In the genomic region with DNA sequence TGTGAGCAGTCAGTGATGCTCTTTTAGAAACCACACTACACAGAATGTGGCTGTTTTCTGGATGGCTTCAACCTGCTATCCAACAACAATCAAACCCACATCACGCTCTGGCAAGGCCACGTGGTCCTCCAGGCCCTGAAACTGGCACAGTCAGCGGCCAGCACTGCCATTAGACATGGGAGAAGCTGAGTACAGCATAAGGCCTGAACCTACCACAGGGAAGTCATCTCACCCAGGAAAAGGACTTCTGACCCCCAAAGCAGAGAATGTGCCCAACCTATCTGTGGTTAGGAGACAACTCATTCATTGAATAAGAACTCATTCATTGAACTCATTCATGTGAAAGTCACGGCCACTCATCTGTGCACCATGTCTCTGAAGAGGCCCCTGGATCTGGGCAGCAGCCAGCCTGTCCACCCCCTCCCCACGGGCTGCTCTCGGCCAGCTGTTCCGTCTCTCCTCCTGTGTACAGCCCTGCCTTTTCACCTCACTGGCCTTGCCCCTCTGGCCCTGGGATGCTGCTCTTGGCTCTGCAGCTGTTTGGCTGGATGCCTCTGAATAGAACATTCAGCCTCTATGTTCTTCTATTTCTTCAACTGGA, we compare ENCODE assay signal across 11 cellular contexts. TPM values are rescaled to one million over a fixed set of nuclear protein-coding genes. Genes with fewer than 3 reads are reported as not detected.
DNase-seq lines count a peak whose midpoint lies in the region; ATAC-seq and TF ChIP-seq lines count a peak whose summit lies in the region.
"Had no signal": no experiment of that assay in that cellular context is flagged by ENCODE, and none has a peak within 500 bp of the region (broad histone marks: within the 10 kb centered on the region; RNA-seq: fewer than 3 reads in every experiment).

No MANE protein-coding gene starts in this region.

- no peaks in the 10 kb centered on the region for H3K9me3 Mint-ChIP-seq in osteocyte (ENCODE audit: unreplicated experiment)
- H3K9me3 Mint-ChIP-seq: natural killer cell had no signal

- H3K4me1 ChIP-seq in SJCRH30 = peaks cover 52% of the 10 kb centered on the region

- DNase-seq in C1 segment of cervical spinal cord (lab: John Stamatoyannopoulos, UW) = peak in 10 of 14 donors; percentile 8 to 90 (median 75)
- peak; percentile 88 to 90 for DNase-seq in SJCRH30
- peak; percentile 49 to 90 (median 77) for DNase-seq in head of caudate nucleus
- DNase-seq in osteocyte (ENCODE audit: extremely low spot score, unreplicated experiment) = peak; percentile 72
- no peak for DNase-seq in central memory CD4-positive, alpha-beta T cell
- no peak for DNase-seq in T-helper 1 cell
- DNase-seq: natural killer cell, NCI-H510A treated with DMSO at 0.1 percent for 48 hours had no signal

- H3K4me3 Mint-ChIP-seq in osteocyte (ENCODE audit: unreplicated experiment) = no peak overlapping the region
- H3K4me3 Mint-ChIP-seq: natural killer cell had no signal

- H3K4me1 Mint-ChIP-seq in osteocyte (ENCODE audit: unreplicated experiment) = peaks cover 64% of the 10 kb centered on the region
- H3K4me1 Mint-ChIP-seq: natural killer cell had no signal

- TF ChIP-seq CTCF in osteocyte (IDR thresholded peaks at IDR 0.05) = no peak

- peak overlapping the region; percentile 57 for H3K27ac ChIP-seq in SJCRH30
- H3K27ac ChIP-seq: BLaER1 had no signal

- no peak for ATAC-seq in HG03039 (IDR thresholded peaks at IDR 0.05; ENCODE audit: unreplicated experiment)
- no peak for ATAC-seq in GM18867 (IDR thresholded peaks at IDR 0.05; ENCODE audit: unreplicated experiment)
- ATAC-seq: natural killer cell had no signal

- H3K4me3 ChIP-seq in SJCRH30 = no peak overlapping the region
- H3K4me3 ChIP-seq: BLaER1 had no signal

- no peaks in the 10 kb centered on the region for H3K27me3 Mint-ChIP-seq in osteocyte (ENCODE audit: unreplicated experiment)

- no peaks in the 10 kb centered on the region for H3K27me3 ChIP-seq in SJCRH30
- H3K27me3 ChIP-seq: BLaER1 had no signal

- no peaks in the 10 kb centered on the region for H3K36me3 ChIP-seq in SJCRH30
- H3K36me3 ChIP-seq: BLaER1 had no signal

- peaks cover 2% of the 10 kb centered on the region for H3K36me3 Mint-ChIP-seq in osteocyte (ENCODE audit: unreplicated experiment)
- H3K36me3 Mint-ChIP-seq: natural killer cell had no signal

- peak overlapping the region; percentile 62 for H3K27ac Mint-ChIP-seq in osteocyte (ENCODE audit: unreplicated experiment)
- H3K27ac Mint-ChIP-seq: natural killer cell had no signal

- intact Hi-C loops in head of caudate nucleus (cut with DNase I) = no loop called here

- H3K9me3 ChIP-seq in SJCRH30 (replicated peaks) = no peaks in the 10 kb centered on the region

RNA-seq across cellular contexts. Expression of a gene that starts 41.1 kb away (rescaled TPM):
- total RNA-seq in SJCRH30 (2014; rRNA removed; shearing (Covaris generic)) = 50.6 and 53.9 TPM in 2 replicates
- 274 and 281 TPM in 2 replicates for total RNA-seq in osteocyte

Comparison
In these comparisons a context has a peak if more than half of its experiments do, and no peak if none do; other contexts are left out.
1. DNase-seq: peak in C1 segment of cervical spinal cord (10 of 14), SJCRH30 (2 of 2), head of caudate nucleus (42 of 42) and osteocyte (single experiment); none in central memory CD4-positive, alpha-beta T cell (single experiment) and T-helper 1 cell (0 of 5).